In the genomic region with DNA sequence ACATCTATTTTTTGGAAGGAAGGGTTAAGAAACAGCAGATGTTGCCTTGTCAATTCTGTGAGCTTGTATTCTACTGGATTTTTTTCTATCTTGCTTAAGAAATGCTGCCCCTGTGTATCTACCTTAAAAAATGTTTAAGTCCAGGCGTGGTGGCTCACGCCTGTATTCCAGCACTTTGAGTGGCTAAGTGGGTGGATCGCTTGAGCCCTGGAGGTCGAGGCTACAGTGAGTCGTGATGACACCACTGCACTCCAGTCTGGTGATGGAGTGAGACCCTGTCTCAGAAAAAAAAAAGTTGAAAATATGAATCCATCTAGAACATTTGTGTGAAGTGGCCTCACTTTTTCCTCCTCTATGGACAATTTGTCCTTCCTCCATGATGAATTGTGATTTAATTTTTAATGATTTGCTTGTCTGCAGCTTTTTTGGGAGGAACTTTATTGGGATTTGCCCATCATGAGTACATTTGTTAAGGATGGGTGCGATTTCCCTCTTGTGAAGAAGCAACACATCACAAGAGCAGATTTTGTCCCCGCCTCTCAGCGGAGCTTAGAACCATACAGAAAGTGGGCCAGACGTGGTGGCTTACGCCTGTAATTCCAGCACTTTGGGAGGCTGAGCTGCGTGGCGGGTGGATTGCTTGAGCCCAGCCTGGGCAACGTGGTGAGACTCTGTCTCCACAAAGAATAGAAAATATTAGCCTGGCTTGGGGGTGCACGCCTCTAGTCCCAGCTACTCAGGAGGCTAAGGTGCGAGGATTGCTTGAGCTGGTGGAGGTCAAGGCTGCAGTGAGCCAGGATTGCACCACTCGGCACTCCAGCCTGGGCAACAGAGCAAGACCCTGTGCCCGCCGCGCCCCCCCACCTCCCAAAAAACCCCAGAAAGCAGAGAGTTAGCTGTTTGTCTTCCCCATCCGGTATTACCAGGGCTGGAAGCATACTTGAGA, we compare ENCODE assay signal across 17 cellular contexts. TPM values are rescaled to one million over a fixed set of nuclear protein-coding genes. Genes with fewer than 3 reads are reported as not detected.
DNase-seq lines count a peak whose midpoint lies in the region; ATAC-seq and TF ChIP-seq lines count a peak whose summit lies in the region.
"Had no signal": no experiment of that assay in that cellular context is flagged by ENCODE, and none has a peak within 500 bp of the region (broad histone marks: within the 10 kb centered on the region; RNA-seq: fewer than 3 reads in every experiment).

No MANE protein-coding gene starts in this region.

- H3K27ac ChIP-seq in RWPE1, result peak overlapping the region; percentile 13; the same call in 1 of the 2 replicates
- H3K27ac ChIP-seq: breast epithelium, upper lobe of right lung had no signal

- no peaks in the 10 kb centered on the region for H3K36me3 Mint-ChIP-seq in activated naive CD4-positive, alpha-beta T cell treated with anti-CD3 and anti-CD28 coated beads, Interleukin-2, amount 50 U/mL, for 24 hours

- H3K4me2 ChIP-seq in skeletal muscle satellite cell (ENCODE audit: low read length), result peak overlapping the region; percentile 26

- H3K27me3 ChIP-seq in skeletal muscle satellite cell (ENCODE audit: control insufficient read depth, insufficient read depth, low read length), result no peaks in the 10 kb centered on the region
- H3K27me3 ChIP-seq: breast epithelium, upper lobe of right lung had no signal

- H3K4me3 ChIP-seq in foreskin fibroblast (ENCODE audit: low read depth in 1 of 2, low read length in 2 of 2) (no peak overlapping the region), skeletal muscle satellite cell (ENCODE audit: low read length) (no peak overlapping the region)
- H3K4me3 ChIP-seq: breast epithelium, upper lobe of right lung had no signal

- peaks cover 43% of the 10 kb centered on the region for H3K36me3 ChIP-seq in skeletal muscle satellite cell (ENCODE audit: insufficient read depth, low read length)
- H3K36me3 ChIP-seq: breast epithelium had no signal

- peaks cover 65% of the 10 kb centered on the region for H3K4me1 ChIP-seq in skeletal muscle satellite cell (ENCODE audit: control insufficient read depth, insufficient read depth, low read length)
- H3K4me1 ChIP-seq: breast epithelium had no signal

- POLR2A ChIA-PET in RWPE1 (lab: Yijun Ruan, JAX; ENCODE audit: low non-redundant PET), result no interaction called here

- H3K9me3 Mint-ChIP-seq in activated naive CD4-positive, alpha-beta T cell treated with anti-CD3 and anti-CD28 coated beads, Interleukin-2, amount 50 U/mL, for 24 hours, result no peaks in the 10 kb centered on the region
- H3K9me3 Mint-ChIP-seq: activated T-helper 1 cell treated with anti-CD3 and anti-CD28 coated beads, Interleukin-12 subunit alpha, Interleukin-12 subunit beta, Interleukin-2, Interleukin-4 antibody, amounts not matched to agents 30 ng/mL and 10 ng/mL and 1 ng/mL, durations not matched to agents 14 hours and 24 hours and 36 hours; nephron had no signal

- TF ChIP-seq CTCF in RWPE1 (conservative IDR thresholded peaks at IDR 0.05; ENCODE audit: low read depth) (no peak), foreskin fibroblast (IDR thresholded peaks at IDR 0.05; ENCODE audit: low read depth, low read length) (no peak)

- peak overlapping the region; percentile 32 for H3K27ac Mint-ChIP-seq in activated naive CD4-positive, alpha-beta T cell treated with anti-CD3 and anti-CD28 coated beads, Interleukin-2, amount 50 U/mL, for 24 hours
- H3K27ac Mint-ChIP-seq: activated T-helper 1 cell treated with anti-CD3 and anti-CD28 coated beads, Interleukin-12 subunit alpha, Interleukin-12 subunit beta, Interleukin-2, Interleukin-4 antibody, amounts not matched to agents 30 ng/mL and 10 ng/mL and 1 ng/mL, durations not matched to agents 14 hours and 24 hours and 36 hours; nephron had no signal

- H3K9ac ChIP-seq in skeletal muscle satellite cell (ENCODE audit: low read depth, low read length), result peak overlapping the region; percentile 12

- H3K27me3 Mint-ChIP-seq in activated naive CD4-positive, alpha-beta T cell treated with anti-CD3 and anti-CD28 coated beads, Interleukin-2, amount 50 U/mL, for 24 hours, result no peaks in the 10 kb centered on the region

- ATAC-seq in HG03039 (IDR thresholded peaks at IDR 0.05; ENCODE audit: unreplicated experiment), result no peak
- no peak for ATAC-seq in HG02610 (IDR thresholded peaks at IDR 0.05; ENCODE audit: unreplicated experiment)
- ATAC-seq: upper lobe of right lung had no signal

- peaks cover 34% of the 10 kb centered on the region for H3K4me1 Mint-ChIP-seq in activated naive CD4-positive, alpha-beta T cell treated with anti-CD3 and anti-CD28 coated beads, Interleukin-2, amount 50 U/mL, for 24 hours

- no peak overlapping the region for H3K4me3 Mint-ChIP-seq in activated naive CD4-positive, alpha-beta T cell treated with anti-CD3 and anti-CD28 coated beads, Interleukin-2, amount 50 U/mL, for 24 hours
- H3K4me3 Mint-ChIP-seq: activated T-helper 1 cell treated with anti-CD3 and anti-CD28 coated beads, Interleukin-12 subunit alpha, Interleukin-12 subunit beta, Interleukin-2, Interleukin-4 antibody, amounts not matched to agents 30 ng/mL and 10 ng/mL and 1 ng/mL, durations not matched to agents 14 hours and 24 hours and 36 hours; nephron had no signal

- no peaks in the 10 kb centered on the region for H3K9me3 ChIP-seq in skeletal muscle satellite cell (replicated peaks; ENCODE audit: low read length)
- H3K9me3 ChIP-seq: breast epithelium, upper lobe of right lung had no signal

- no peak for DNase-seq in activated naive CD4-positive, alpha-beta T cell (lab: John Stamatoyannopoulos, UW)
- DNase-seq in RWPE1 (ENCODE audit: low spot score), result no peak
- DNase-seq in foreskin fibroblast, result peak; percentile 43 to 53
- DNase-seq in middle frontal gyrus (ENCODE audit: extremely low spot score, low spot score), result no peak
- DNase-seq: effector CD4-positive, alpha-beta T cell; GOT3; NCI-H2081 treated with DMSO at 0.1 percent for 48 hours; NCI-H774; stimulated activated naive CD4-positive, alpha-beta T cell; upper lobe of right lung had no signal

- CTCF ChIA-PET in RWPE1 (lab: Yijun Ruan, JAX), result interaction anchor here (1.0 kb wide), 1 partner anchor 8 kb away, joined by 8 read pairs; no protein-coding TSS in a partner anchor

RNA-seq across cellular contexts. Expression of a gene that starts 57.7 kb away (rescaled TPM):
- 52.2 and 65.4 TPM in 2 replicates for total RNA-seq in skeletal muscle satellite cell (2012; rRNA removed)

Comparison
In these comparisons a context has a peak if more than half of its experiments do, and no peak if none do; other contexts are left out.
1. DNase-seq: peak in foreskin fibroblast (2 of 2); none in activated naive CD4-positive, alpha-beta T cell (0 of 4), RWPE1 (single experiment) and middle frontal gyrus (single experiment).